20 cellular contexts compared by ENCODE assay signal in the genomic region with DNA sequence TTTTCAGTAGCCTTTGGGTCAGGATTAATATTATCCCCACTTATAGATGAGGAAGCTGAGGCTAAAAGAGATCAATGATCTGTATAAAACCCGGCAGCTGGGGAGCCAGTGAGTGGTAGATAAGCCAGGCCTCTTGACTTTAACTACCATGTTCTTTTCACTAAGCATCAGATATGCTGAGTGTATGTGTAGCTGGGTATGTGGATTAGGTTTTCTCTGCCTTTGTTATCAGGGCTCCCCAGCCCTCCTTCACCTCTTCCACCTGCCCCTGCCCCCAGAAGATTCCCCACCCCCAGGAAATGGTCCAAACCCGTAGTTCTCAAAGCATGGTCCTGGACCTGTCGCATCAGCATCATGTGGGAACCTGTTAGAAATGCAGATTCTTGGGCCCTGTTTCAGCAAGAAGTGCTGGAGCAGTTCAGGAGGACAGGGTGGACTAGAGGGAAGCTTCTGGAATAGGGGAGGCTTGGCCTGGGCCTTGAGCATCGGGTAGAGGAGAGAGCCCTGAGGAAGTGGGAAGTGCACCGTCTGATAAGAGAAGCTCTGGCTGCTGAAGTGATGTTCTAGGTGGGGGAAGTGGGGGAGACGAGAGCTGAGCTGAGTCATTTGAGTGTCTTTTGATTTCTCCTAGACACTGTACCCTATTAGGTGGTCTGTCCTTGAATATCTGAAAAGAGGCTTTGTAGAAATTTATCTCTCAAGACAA.
"Had no signal": no experiment of that assay in that cellular context is flagged by ENCODE, and none has a peak within 500 bp of the region (broad histone marks: within the 10 kb centered on the region; RNA-seq: fewer than 3 reads in every experiment).

No MANE protein-coding gene starts in this region.

- H3K9me3 Mint-ChIP-seq: activated CD4-positive, alpha-beta memory T cell treated with anti-CD3 and anti-CD28 coated beads, Interleukin-2, amount 10 ng/mL, durations not matched to agents 7 days and 5 days; activated naive CD4-positive, alpha-beta T cell treated with anti-CD3 and anti-CD28 coated beads for 36 hours; activated T-cell treated with anti-CD3 and anti-CD28 coated beads, Interleukin-2, amount 50 U/mL, for 24 hours; effector memory CD8-positive, alpha-beta T cell had no signal

- H3K79me2 ChIP-seq: hepatocyte had no signal

- H3K4me3 Mint-ChIP-seq: activated CD4-positive, alpha-beta memory T cell treated with anti-CD3 and anti-CD28 coated beads, Interleukin-2, amount 10 ng/mL, durations not matched to agents 7 days and 5 days; activated CD4-positive, alpha-beta T cell treated with anti-CD3 and anti-CD28 coated beads for 36 hours; activated CD8-positive, alpha-beta memory T cell treated with anti-CD3 and anti-CD28 coated beads, Interleukin-2, amount 10 ng/mL, durations not matched to agents 7 days and 5 days; activated naive CD4-positive, alpha-beta T cell treated with anti-CD3 and anti-CD28 coated beads for 36 hours; activated T-cell treated with anti-CD3 and anti-CD28 coated beads, Interleukin-2, amount 50 U/mL, for 24 hours; effector memory CD8-positive, alpha-beta T cell; naive thymus-derived CD8-positive, alpha-beta T cell had no signal

- H3K4me1 Mint-ChIP-seq: activated CD4-positive, alpha-beta memory T cell treated with anti-CD3 and anti-CD28 coated beads, Interleukin-2, amount 10 ng/mL, durations not matched to agents 7 days and 5 days; activated CD8-positive, alpha-beta memory T cell treated with anti-CD3 and anti-CD28 coated beads, Interleukin-2, amount 10 ng/mL, durations not matched to agents 7 days and 5 days; naive thymus-derived CD8-positive, alpha-beta T cell had no signal

- H3K4me3 ChIP-seq: body of pancreas, hepatocyte, ovary, psoas muscle, right lobe of liver, stomach, upper lobe of left lung had no signal

- H3K36me3 ChIP-seq: ovary, right lobe of liver, stomach, upper lobe of left lung had no signal

- H3K4me1 ChIP-seq: body of pancreas, foreskin keratinocyte, psoas muscle, right lobe of liver, stomach, upper lobe of left lung had no signal

- DNase-seq: activated CD4-positive, alpha-beta memory T cell treated with anti-CD3 and anti-CD28 coated beads, Interleukin-2, amount 10 ng/mL, durations not matched to agents 7 days and 5 days; activated CD8-positive, alpha-beta memory T cell treated with anti-CD3 and anti-CD28 coated beads, Interleukin-2, amount 10 ng/mL, durations not matched to agents 7 days and 5 days; activated naive CD4-positive, alpha-beta T cell treated with anti-CD3 and anti-CD28 coated beads for 36 hours; activated T-cell treated with anti-CD3 and anti-CD28 coated beads, Interleukin-2, amount 50 U/mL, for 24 hours; effector memory CD8-positive, alpha-beta T cell; foreskin keratinocyte; mesenchymal stem cell; naive thymus-derived CD8-positive, alpha-beta T cell; ovary; psoas muscle; right lobe of liver; small intestine; stimulated activated CD4-positive, alpha-beta T cell treated with anti-CD3 and anti-CD28 coated beads, Interleukin-4, amount 100 ng/mL, for 1 hour; stomach; upper lobe of left lung had no signal

- ATAC-seq: body of pancreas; effector memory CD8-positive, alpha-beta T cell; naive thymus-derived CD8-positive, alpha-beta T cell; psoas muscle had no signal

- H3K27ac ChIP-seq: body of pancreas, epithelial cell of prostate, foreskin keratinocyte, hepatocyte, ovary, psoas muscle, right lobe of liver, stomach, upper lobe of left lung had no signal

- H3K36me3 Mint-ChIP-seq: activated CD8-positive, alpha-beta memory T cell treated with anti-CD3 and anti-CD28 coated beads, Interleukin-2, amount 10 ng/mL, durations not matched to agents 7 days and 5 days; WTC11 had no signal

- H3K27me3 ChIP-seq: body of pancreas, ovary, right lobe of liver, upper lobe of left lung had no signal

- H3K9me3 ChIP-seq: body of pancreas, ovary, psoas muscle, right lobe of liver, stomach, upper lobe of left lung had no signal

- H2AFZ ChIP-seq: hepatocyte had no signal

- H3K27ac Mint-ChIP-seq: activated CD4-positive, alpha-beta memory T cell treated with anti-CD3 and anti-CD28 coated beads, Interleukin-2, amount 10 ng/mL, durations not matched to agents 7 days and 5 days; activated CD4-positive, alpha-beta T cell treated with anti-CD3 and anti-CD28 coated beads for 36 hours; activated CD8-positive, alpha-beta memory T cell treated with anti-CD3 and anti-CD28 coated beads, Interleukin-2, amount 10 ng/mL, durations not matched to agents 7 days and 5 days; activated naive CD4-positive, alpha-beta T cell treated with anti-CD3 and anti-CD28 coated beads for 36 hours; activated T-cell treated with anti-CD3 and anti-CD28 coated beads, Interleukin-2, amount 50 U/mL, for 24 hours; effector memory CD8-positive, alpha-beta T cell; naive thymus-derived CD8-positive, alpha-beta T cell; WTC11 had no signal

- H3K4me2 ChIP-seq: hepatocyte had no signal
